ENCODE assay signal across 8 cellular contexts in the genomic region with DNA sequence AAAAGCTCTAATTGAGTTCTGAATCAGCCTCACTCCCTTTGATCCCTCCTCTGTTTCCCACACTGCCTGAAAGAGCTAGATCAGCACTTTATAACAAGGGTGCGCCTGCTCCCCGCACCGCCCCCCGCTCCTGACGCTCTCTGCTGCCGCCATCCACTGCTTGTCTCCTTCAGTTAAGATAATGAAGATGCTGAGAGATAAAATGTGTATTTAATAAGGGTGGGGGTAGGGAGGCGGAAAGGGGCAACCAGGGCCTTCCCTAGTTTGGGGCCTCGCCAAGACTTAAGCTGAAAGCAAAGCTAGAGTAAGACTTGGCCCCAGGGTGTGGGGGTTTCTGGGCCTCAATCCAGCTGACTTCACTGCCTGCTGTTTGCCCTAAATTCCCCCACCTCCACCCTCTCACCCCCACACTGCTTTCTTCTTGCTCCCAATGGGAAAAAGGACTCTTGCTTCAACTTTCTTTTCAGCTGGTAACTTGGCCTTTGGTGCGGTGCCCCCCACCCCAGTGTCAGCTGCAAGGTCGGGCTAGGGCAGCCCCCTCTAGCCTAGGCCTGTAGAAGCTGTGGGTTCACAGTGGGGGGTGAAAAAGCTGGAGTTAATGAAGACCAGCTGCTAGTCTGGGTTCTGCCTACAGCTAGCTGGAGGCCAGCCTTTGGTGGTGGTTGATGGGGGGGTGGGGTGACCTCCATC. TPM values are rescaled to one million over a fixed set of nuclear protein-coding genes. Genes with fewer than 3 reads are reported as not detected.
A peak's percentile ranks its signal among the peaks of the same experiment; 100 is the strongest.
DNase-seq lines count a peak whose midpoint lies in the region; ATAC-seq and TF ChIP-seq lines count a peak whose summit lies in the region.

No MANE protein-coding gene starts in this region.

- H3K9ac ChIP-seq in iPS-20b (ENCODE audit: low read depth, low read length), result peak overlapping the region; percentile 59; the same call in 1 of the 2 replicates

- ATAC-seq in HG02981 (IDR thresholded peaks at IDR 0.05; ENCODE audit: unreplicated experiment), result no peak
- ATAC-seq in HG03095 (IDR thresholded peaks at IDR 0.05; ENCODE audit: unreplicated experiment), result no peak

- DNase-seq in activated naive CD4-positive, alpha-beta T cell treated with anti-CD3 and anti-CD28 coated beads, Interleukin-2, amount 10 ng/mL, durations not matched to agents 7 days and 5 days, result peak; percentile 31
- no peak for DNase-seq in activated naive CD4-positive, alpha-beta T cell (lab: John Stamatoyannopoulos, UW)
- peak; percentile 87 for DNase-seq in WERI-Rb-1
- DNase-seq in transverse colon, result no peak
- no peak for DNase-seq in NCI-H748 (lab: John Stamatoyannopoulos, UW; ENCODE audit: unreplicated experiment)

- H3K27ac Mint-ChIP-seq in activated naive CD4-positive, alpha-beta T cell treated with anti-CD3 and anti-CD28 coated beads, Interleukin-2, amount 10 ng/mL, durations not matched to agents 7 days and 5 days, result no peak overlapping the region

- H3K9me3 ChIP-seq in WERI-Rb-1 (ENCODE audit: severe bottlenecking) (no peaks in the 10 kb centered on the region), iPS-20b (ENCODE audit: insufficient read depth, low read depth, low read length) (no peaks in the 10 kb centered on the region), transverse colon (no peaks in the 10 kb centered on the region)

- no peak overlapping the region for H3K4me3 Mint-ChIP-seq in activated naive CD4-positive, alpha-beta T cell treated with anti-CD3 and anti-CD28 coated beads, Interleukin-2, amount 10 ng/mL, durations not matched to agents 7 days and 5 days

- H3K4me1 ChIP-seq in iPS-20b (ENCODE audit: insufficient read depth, low read length), result peaks cover 28% of the 10 kb centered on the region
- H3K4me1 ChIP-seq in transverse colon, result peaks cover 50 to 84% (median 74%) of the 10 kb centered on the region in 4 donors

- 46 to 60% methylated on average over 1 to 10 of the region's 10 CpGs for WGBS in transverse colon (ENCODE audit: low coverage in 1 of 2), 2 donors

- H3K27me3 ChIP-seq in WERI-Rb-1 (ENCODE audit: insufficient read depth, low read depth, severe bottlenecking) (no peaks in the 10 kb centered on the region), iPS-20b (ENCODE audit: insufficient read depth, low read length) (no peaks in the 10 kb centered on the region), transverse colon (no peaks in the 10 kb centered on the region)

- H3K27me3 Mint-ChIP-seq in activated naive CD4-positive, alpha-beta T cell treated with anti-CD3 and anti-CD28 coated beads, Interleukin-2, amount 10 ng/mL, durations not matched to agents 7 days and 5 days, result no peaks in the 10 kb centered on the region

- H3K36me3 Mint-ChIP-seq in activated naive CD4-positive, alpha-beta T cell treated with anti-CD3 and anti-CD28 coated beads, Interleukin-2, amount 10 ng/mL, durations not matched to agents 7 days and 5 days, result peaks cover 18% of the 10 kb centered on the region

- peaks cover 31% of the 10 kb centered on the region for H3K36me3 ChIP-seq in WERI-Rb-1
- H3K36me3 ChIP-seq in iPS-20b (ENCODE audit: insufficient read depth, low read depth, low read length), result peaks cover 25% of the 10 kb centered on the region
- H3K36me3 ChIP-seq in transverse colon, result no peaks in the 10 kb centered on the region

- TF ChIP-seq CTCF in WERI-Rb-1 (IDR thresholded peaks at IDR 0.05; ENCODE audit: low read depth, low read length) (no peak), transverse colon (IDR thresholded peaks at IDR 0.05) (no peak)

- in situ Hi-C loops in transverse colon (cut with MboI; ENCODE audit: low pct_ligation_motif_present in 1 of 4, low pct_unique_long_range_greater_than_20kb in 1 of 4, low sequenced_read_pairs in 3 of 4), result no loop called here

- TF ChIP-seq POLR2A in transverse colon (IDR thresholded peaks at IDR 0.05), result no peak

- intact Hi-C loops in transverse colon (cut with DNase I; ENCODE audit: low total_unique reads), result no loop called here

- no peak for TF ChIP-seq EP300 in transverse colon (IDR thresholded peaks at IDR 0.05; ENCODE audit: low read depth)

- no peaks in the 10 kb centered on the region for H3K9me3 Mint-ChIP-seq in activated naive CD4-positive, alpha-beta T cell treated with anti-CD3 and anti-CD28 coated beads, Interleukin-2, amount 10 ng/mL, durations not matched to agents 7 days and 5 days

- H3K4me1 Mint-ChIP-seq in activated naive CD4-positive, alpha-beta T cell treated with anti-CD3 and anti-CD28 coated beads, Interleukin-2, amount 10 ng/mL, durations not matched to agents 7 days and 5 days, result peaks cover 28% of the 10 kb centered on the region

- CTCF ChIA-PET in activated naive CD4-positive, alpha-beta T cell treated with anti-CD3 and anti-CD28 coated beads, Interleukin-2, amount 10 ng/mL, durations not matched to agents 7 days and 5 days (lab: Charles Lee), result interaction anchor here (0.8 to 17.3 kb wide), 11 partner anchors 8 to 112 kb away, joined by 3 to 370 read pairs (median 4); a partner anchor contains a TSS

- peak overlapping the region; percentile 11 for H3K4me3 ChIP-seq in WERI-Rb-1 (ENCODE audit: low read depth, low read length)
- H3K4me3 ChIP-seq in iPS-20b (ENCODE audit: low read length), result peak overlapping the region; percentile 34; the same call in 1 of the 2 replicates
- H3K4me3 ChIP-seq in transverse colon, result no peak overlapping the region

- H3K27ac ChIP-seq in WERI-Rb-1, result peak overlapping the region; percentile 78
- no peak overlapping the region for H3K27ac ChIP-seq in iPS-20b (ENCODE audit: low read length)
- H3K27ac ChIP-seq in transverse colon, result peak overlapping the region; percentile 65 to 75 (median 70)

RNA-seq across cellular contexts. Expression of a gene that starts 1.8 kb away (rescaled TPM):
- total RNA-seq in transverse colon, result 100 to 1,000 TPM in 1 of 4 donors, 10 to 100 TPM in 3; 23.5 to 110 (median 49.1) TPM

RNA-seq across cellular contexts. Expression of a gene that starts 19.5 kb away (rescaled TPM):
- total RNA-seq in transverse colon, result 1 to 10 TPM in 3 of 4 donors, not detected in 1; 1.6 to 3.2 (median 2.4) TPM

RNA-seq across cellular contexts. Expression of a gene that starts 57.4 kb away (rescaled TPM):
- not detected for total RNA-seq in transverse colon

Comparison
In these comparisons a context has a peak if more than half of its experiments do, and no peak if none do; other contexts are left out.
1. DNase-seq: peak in activated naive CD4-positive, alpha-beta T cell treated with anti-CD3 and anti-CD28 coated beads, Interleukin-2, amount 10 ng/mL, durations not matched to agents 7 days and 5 days (single experiment) and WERI-Rb-1 (single experiment); none in activated naive CD4-positive, alpha-beta T cell (0 of 4), transverse colon (single experiment) and NCI-H748 (single experiment).
2. H3K4me3 ChIP-seq: peak in WERI-Rb-1 (single experiment) and iPS-20b (single experiment); none in transverse colon (0 of 4).